1 cellular context compared by ENCODE assay signal in the genomic region with DNA sequence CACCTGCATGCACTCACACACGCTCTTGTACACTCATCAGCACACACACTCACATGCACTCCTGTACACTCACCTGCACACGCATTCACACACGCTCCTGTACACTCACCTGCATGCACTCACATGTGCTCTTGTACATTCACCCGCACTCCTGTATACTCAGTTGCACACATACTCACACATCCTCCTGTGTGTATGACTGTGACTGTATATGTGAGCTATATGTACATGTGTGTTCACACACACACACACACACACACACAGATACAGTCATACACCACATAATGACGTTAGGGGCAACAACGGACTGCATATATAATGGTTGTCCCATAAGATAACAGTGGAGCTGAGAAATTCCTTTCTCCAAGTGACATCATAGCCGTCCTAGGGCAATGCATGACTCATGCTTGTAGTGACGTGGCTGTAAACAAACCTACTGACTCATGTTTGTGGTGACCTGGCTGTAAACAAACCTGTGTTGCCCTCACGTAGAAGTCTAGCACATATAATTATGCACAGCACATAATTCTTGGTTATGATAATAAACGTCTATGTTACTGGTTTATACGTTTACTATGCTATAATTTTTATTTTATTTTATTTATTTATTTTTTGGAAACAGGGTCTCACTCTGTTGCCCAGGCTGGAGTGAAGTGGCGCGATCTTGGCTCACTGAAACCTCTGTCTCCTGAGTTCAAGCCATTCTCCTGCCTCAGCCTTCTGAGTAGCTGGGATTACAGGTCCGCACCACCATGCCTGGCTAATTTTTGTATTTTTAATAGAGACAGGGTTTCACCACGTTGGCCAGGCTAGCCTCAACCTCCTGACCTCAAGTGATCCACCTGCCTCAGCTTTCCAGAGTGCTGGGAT.
TF ChIP-seq lines count a peak whose summit lies in the region.

No MANE protein-coding gene starts in this region.

TF ChIP-seq in K562, 482 proteins besides CTCF, POLR2A, EP300 and RAD21 (continued from another document):
- TF ChIP-seq NKRF (IDR thresholded peaks at IDR 0.05; ENCODE audit: borderline replicate concordance) (peak; percentile 20; the same call in 1 of the 2 replicates), TAF9B (IDR thresholded peaks at IDR 0.05; ENCODE audit: partially characterized antibody) (peak; percentile 84), BACH1 (tag; IDR thresholded peaks at IDR 0.05) (peak; percentile 79)
